In the genomic region with DNA sequence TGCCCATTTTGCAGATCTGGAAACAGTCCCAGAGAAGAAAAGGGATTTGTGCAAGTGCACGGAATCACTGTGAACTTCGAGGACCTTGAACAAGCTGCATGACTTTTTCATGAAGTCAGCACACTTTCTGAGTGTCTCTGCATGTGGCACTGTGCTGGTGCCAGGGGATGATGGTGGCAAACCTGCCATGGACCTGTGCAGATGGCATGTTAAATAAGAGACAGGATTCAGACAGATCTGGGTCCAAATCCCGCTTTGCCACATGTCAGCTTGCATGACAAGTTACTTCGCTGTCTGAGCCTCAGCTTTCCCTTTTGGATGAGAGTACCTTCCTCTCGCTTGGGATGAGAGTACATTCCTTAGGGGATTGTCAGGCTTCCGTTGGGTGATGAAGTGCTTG, we compare ENCODE assay signal across 22 cellular contexts. TPM values are rescaled to one million over a fixed set of nuclear protein-coding genes. Genes with fewer than 3 reads are reported as not detected.
"Had no signal": no experiment of that assay in that cellular context is flagged by ENCODE, and none has a peak within 500 bp of the region (broad histone marks: within the 10 kb centered on the region; RNA-seq: fewer than 3 reads in every experiment).

No MANE protein-coding gene starts in this region.

- H3K9me3 ChIP-seq: ascending aorta, thyroid gland had no signal

- H3K4me1 Mint-ChIP-seq: activated CD4-positive, alpha-beta T cell treated with anti-CD3 and anti-CD28 coated beads, Interleukin-2, amount 10 ng/mL, durations not matched to agents 24 days and 14 days; activated naive CD4-positive, alpha-beta T cell treated with anti-CD3 and anti-CD28 coated beads, Interleukin-2, amount 10 ng/mL, durations not matched to agents 7 days and 5 days; nephron had no signal

- H3K27ac Mint-ChIP-seq: activated CD4-positive, alpha-beta T cell treated with anti-CD3 and anti-CD28 coated beads, Interleukin-2, amount 10 ng/mL, durations not matched to agents 24 days and 14 days; activated CD8-positive, alpha-beta T cell treated with anti-CD3 and anti-CD28 coated beads for 36 hours; activated naive CD4-positive, alpha-beta T cell treated with anti-CD3 and anti-CD28 coated beads, Interleukin-2, amount 10 ng/mL, durations not matched to agents 7 days and 5 days; dendritic cell treated with granulocyte-macrophage colony-stimulating factor and Interleukin-4, amounts not matched to agents 40 ng/mL and 50 ng/mL, for 4 days; nephron; progenitor cell of endocrine pancreas had no signal

- ATAC-seq: activated CD8-positive, alpha-beta T cell treated with anti-CD3 and anti-CD28 coated beads for 36 hours; foreskin keratinocyte; left lobe of liver; right cardiac atrium had no signal

- H3K27me3 Mint-ChIP-seq: activated CD4-positive, alpha-beta T cell treated with anti-CD3 and anti-CD28 coated beads, Interleukin-2, amount 10 ng/mL, durations not matched to agents 24 days and 14 days; activated CD8-positive, alpha-beta T cell treated with anti-CD3 and anti-CD28 coated beads for 36 hours; activated naive CD4-positive, alpha-beta T cell treated with anti-CD3 and anti-CD28 coated beads, Interleukin-2, amount 10 ng/mL, durations not matched to agents 7 days and 5 days had no signal

- H3K36me3 ChIP-seq: ascending aorta, thyroid gland had no signal

- H3K27ac ChIP-seq: ascending aorta, foreskin keratinocyte, thyroid gland had no signal

- H3K4me3 ChIP-seq: ascending aorta, thyroid gland had no signal

- H3K9me3 Mint-ChIP-seq: activated CD4-positive, alpha-beta T cell treated with anti-CD3 and anti-CD28 coated beads, Interleukin-2, amount 10 ng/mL, durations not matched to agents 24 days and 14 days; activated CD8-positive, alpha-beta T cell treated with anti-CD3 and anti-CD28 coated beads for 36 hours; activated naive CD4-positive, alpha-beta T cell treated with anti-CD3 and anti-CD28 coated beads, Interleukin-2, amount 10 ng/mL, durations not matched to agents 7 days and 5 days; dendritic cell treated with granulocyte-macrophage colony-stimulating factor and Interleukin-4, amounts not matched to agents 40 ng/mL and 50 ng/mL, for 4 days; nephron had no signal

- H3K4me3 Mint-ChIP-seq: activated CD4-positive, alpha-beta T cell treated with anti-CD3 and anti-CD28 coated beads, Interleukin-2, amount 10 ng/mL, durations not matched to agents 24 days and 14 days; activated CD8-positive, alpha-beta T cell treated with anti-CD3 and anti-CD28 coated beads for 36 hours; activated naive CD4-positive, alpha-beta T cell treated with anti-CD3 and anti-CD28 coated beads, Interleukin-2, amount 10 ng/mL, durations not matched to agents 7 days and 5 days; dendritic cell treated with granulocyte-macrophage colony-stimulating factor and Interleukin-4, amounts not matched to agents 40 ng/mL and 50 ng/mL, for 4 days; nephron had no signal

- H3K4me1 ChIP-seq: ascending aorta, foreskin keratinocyte, thyroid gland had no signal

- H3K27me3 ChIP-seq: ascending aorta, foreskin keratinocyte, thyroid gland had no signal

- DNase-seq: activated CD4-positive, alpha-beta T cell treated with anti-CD3 and anti-CD28 coated beads, Interleukin-2, amount 10 ng/mL, durations not matched to agents 24 days and 14 days; activated CD8-positive, alpha-beta memory T cell treated with anti-CD3 and anti-CD28 coated beads, Interleukin-2, amount 50 U/mL, for 4 hours; activated CD8-positive, alpha-beta T cell treated with anti-CD3 and anti-CD28 coated beads for 36 hours; activated effector memory CD4-positive, alpha-beta T cell treated with Interleukin-2 at 50 U/mL for 16 hours; activated naive CD4-positive, alpha-beta T cell treated with anti-CD3 and anti-CD28 coated beads, Interleukin-2, amount 10 ng/mL, durations not matched to agents 7 days and 5 days; activated T-cell treated with anti-CD3 and anti-CD28 coated beads, Interleukin-2, amount 50 U/mL, for 48 hours; cerebellar nuclear complex; effector memory CD4-positive, alpha-beta T cell; foreskin keratinocyte; glutamatergic neuron; midbrain; stimulated activated naive CD4-positive, alpha-beta T cell treated with Interleukin-2 at 50 U/mL for 16 hours; T-helper 1 cell; T1000; thyroid gland had no signal

RNA-seq across cellular contexts. Expression of a gene that starts 26.9 kb away (rescaled TPM):
- total RNA-seq: fibroblast of lung, foreskin keratinocyte, progenitor cell of endocrine pancreas had no signal
- polyA plus RNA-seq: fibroblast of lung, foreskin keratinocyte had no signal
